20 cellular contexts compared by ENCODE assay signal in the genomic region with DNA sequence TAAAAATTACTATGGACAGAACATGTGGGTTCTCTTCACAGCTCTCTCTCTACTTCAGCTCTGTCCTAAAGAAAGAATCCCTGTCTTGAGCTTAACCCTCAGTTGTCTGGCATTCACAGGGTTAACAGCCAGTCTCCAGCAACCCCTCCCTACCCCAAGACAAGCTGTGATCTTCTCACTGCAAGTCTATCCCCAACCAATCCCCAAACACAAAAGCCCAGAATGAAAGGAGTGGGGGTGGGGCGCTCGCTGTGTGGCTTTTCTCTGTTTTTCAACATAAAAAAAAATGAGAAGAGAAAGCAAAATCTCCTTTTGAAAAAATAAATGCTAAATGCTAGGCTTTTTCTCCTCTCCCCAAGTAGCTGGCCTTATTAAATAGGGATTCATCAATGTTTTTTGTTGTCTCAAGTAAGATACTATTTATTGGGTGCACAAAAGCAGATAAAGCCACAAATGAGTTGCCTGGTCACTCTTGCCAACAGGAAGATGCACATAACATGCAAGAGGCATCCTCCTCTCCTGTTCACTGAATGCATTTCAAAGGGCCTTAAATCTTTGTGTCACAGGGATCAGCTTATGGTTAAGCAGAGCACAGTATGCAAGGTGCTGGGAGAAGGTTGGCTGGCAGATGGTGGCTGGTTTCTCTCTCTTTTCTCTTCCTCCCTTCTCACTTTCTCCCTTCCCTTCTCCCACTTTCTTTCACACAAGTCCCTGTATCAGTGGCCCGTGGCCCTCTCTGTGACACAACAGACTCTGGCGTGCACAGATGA.
DNase-seq lines count a peak whose midpoint lies in the region; TF ChIP-seq lines count a peak whose summit lies in the region.
"Had no signal": no experiment of that assay in that cellular context is flagged by ENCODE, and none has a peak within 500 bp of the region (broad histone marks: within the 10 kb centered on the region; RNA-seq: fewer than 3 reads in every experiment).

No MANE protein-coding gene starts in this region.

- H3K36me3 Mint-ChIP-seq in type B pancreatic cell (no peaks in the 10 kb centered on the region), Calu3 (ENCODE audit: insufficient read depth, unreplicated experiment) (no peaks in the 10 kb centered on the region)
- H3K36me3 Mint-ChIP-seq: CD8-positive, alpha-beta memory T cell had no signal

- H3K27me3 Mint-ChIP-seq in type B pancreatic cell (no peaks in the 10 kb centered on the region), Calu3 (ENCODE audit: unreplicated experiment) (no peaks in the 10 kb centered on the region)
- H3K27me3 Mint-ChIP-seq: dendritic cell treated with granulocyte-macrophage colony-stimulating factor and Interleukin-4, amounts not matched to agents 40 ng/mL and 50 ng/mL, for 4 days had no signal

- CTCF ChIA-PET in Calu3 (lab: Charles Lee) = no interaction called here

- intact Hi-C loops in Calu3 (cut with micrococcal nuclease; ENCODE audit: unreplicated experiment) = no loop called here

- DNase-seq in NCI-H1694 treated with DMSO at 0.1 percent for 48 hours (lab: John Stamatoyannopoulos, UW) (peak; percentile 44), cerebellum (ENCODE audit: low spot score) (peak; percentile 1), iPS-NIHi7 (ENCODE audit: extremely low spot score) (peak; percentile 71), type B pancreatic cell (ENCODE audit: extremely low spot score, unreplicated experiment) (no peak), Calu3 (no peak), amygdala (lab: John Stamatoyannopoulos, UW) (no peak)
- DNase-seq in effector CD4-positive, alpha-beta T cell = no peak
- DNase-seq: activated CD4-positive, alpha-beta T cell treated with anti-CD3 and anti-CD28 coated beads for 48 hours; activated effector memory CD4-positive, alpha-beta T cell treated with Interleukin-2 at 50 U/mL for 16 hours; CD8-positive, alpha-beta memory T cell; DMS79 treated with DMSO at 0.1 percent for 48 hours; erythroblast; left ventricle myocardium superior; NCI-H1417 treated with DMSO at 0.1 percent for 48 hours; NK-92 treated with Interleukin-12 subunit alpha and Interleukin-12 subunit beta, amount 100 ng/mL, for 24 hours; pancreas; stimulated activated CD4-positive, alpha-beta T cell treated with anti-CD3 and anti-CD28 coated beads, Interleukin-1b, Interleukin-23, amount 100 ng/mL, for 48 hours; stimulated activated naive CD4-positive, alpha-beta T cell treated with Interleukin-2 at 50 U/mL for 16 hours; tibial artery had no signal

- BruUV-seq in Calu3 (replicated peaks; lab: Mats Ljungman, UMichigan) = no TSS peak

- peaks cover 3% of the 10 kb centered on the region for H3K9me3 Mint-ChIP-seq in type B pancreatic cell
- peaks cover 5% of the 10 kb centered on the region for H3K9me3 Mint-ChIP-seq in Calu3 (ENCODE audit: low read depth, unreplicated experiment)
- H3K9me3 Mint-ChIP-seq: dendritic cell treated with granulocyte-macrophage colony-stimulating factor and Interleukin-4, amounts not matched to agents 40 ng/mL and 50 ng/mL, for 4 days had no signal

- TF ChIP-seq CTCF in type B pancreatic cell (conservative IDR thresholded peaks at IDR 0.05) (no peak), Calu3 (IDR thresholded peaks at IDR 0.05; ENCODE audit: unreplicated experiment) (no peak)

- H3K4me1 Mint-ChIP-seq in type B pancreatic cell (ENCODE audit: unreplicated experiment) (peaks cover 16% of the 10 kb centered on the region), Calu3 (ENCODE audit: low read depth, unreplicated experiment) (no peaks in the 10 kb centered on the region)
- H3K4me1 Mint-ChIP-seq: CD8-positive, alpha-beta memory T cell had no signal

- H3K4me3 Mint-ChIP-seq in type B pancreatic cell = peak overlapping the region; percentile 46
- H3K4me3 Mint-ChIP-seq in Calu3 (ENCODE audit: low read depth, unreplicated experiment) = no peak overlapping the region
- H3K4me3 Mint-ChIP-seq: CD8-positive, alpha-beta memory T cell; dendritic cell treated with granulocyte-macrophage colony-stimulating factor and Interleukin-4, amounts not matched to agents 40 ng/mL and 50 ng/mL, for 4 days had no signal

- H3K27ac Mint-ChIP-seq in type B pancreatic cell (peak overlapping the region; percentile 28), Calu3 (ENCODE audit: unreplicated experiment) (no peak overlapping the region)
- H3K27ac Mint-ChIP-seq: dendritic cell treated with granulocyte-macrophage colony-stimulating factor and Interleukin-4, amounts not matched to agents 40 ng/mL and 50 ng/mL, for 4 days had no signal

Comparison
In these comparisons a context has a peak if more than half of its experiments do, and no peak if none do; other contexts are left out.
1. DNase-seq: peak in NCI-H1694 treated with DMSO at 0.1 percent for 48 hours (single experiment), cerebellum (single experiment) and iPS-NIHi7 (single experiment); none in type B pancreatic cell (single experiment), Calu3 (single experiment), amygdala (0 of 56) and effector CD4-positive, alpha-beta T cell (single experiment).